ENCODE assay signal across 14 cellular contexts in genomic region chr20:58374027-58374850, GRCh38. TPM values are rescaled to one million over a fixed set of nuclear protein-coding genes. Genes with fewer than 3 reads are reported as not detected.
A peak's percentile ranks its signal among the peaks of the same experiment; 100 is the strongest.
DNase-seq lines count a peak whose midpoint lies in the region; ATAC-seq, FAIRE-seq and TF ChIP-seq lines count a peak whose summit lies in the region.
"Had no signal": no experiment of that assay in that cellular context is flagged by ENCODE, and none has a peak within 500 bp of the region (broad histone marks: within the 10 kb centered on the region; RNA-seq: fewer than 3 reads in every experiment).

No MANE protein-coding gene starts in this region.

- H2AFZ ChIP-seq in astrocyte (ENCODE audit: low read depth, low read length), result peak overlapping the region; percentile 21

- no peak overlapping the region for H3K9ac ChIP-seq in astrocyte (ENCODE audit: low read length)

- DNase-seq in KBM-7, result peak; percentile 36
- DNase-seq in astrocyte (ENCODE audit: low read depth), result no peak
- peak; percentile 62 for DNase-seq in islet precursor cell
- no peak for DNase-seq in type B pancreatic cell (ENCODE audit: extremely low spot score, unreplicated experiment)
- DNase-seq in SW480 (ENCODE audit: low spot score), result no peak
- no peak for DNase-seq in COR-L47 (lab: John Stamatoyannopoulos, UW)
- DNase-seq: activated naive CD8-positive, alpha-beta T cell treated with anti-CD3 and anti-CD28 coated beads, Interleukin-2, amount 10 ng/mL, durations not matched to agents 7 days and 5 days; central memory CD4-positive, alpha-beta T cell; NCI-H1105 treated with DMSO at 0.1 percent for 48 hours; NCI-H2227 treated with DMSO at 0.1 percent for 48 hours; stimulated activated CD4-positive, alpha-beta T cell treated with anti-CD3 and anti-CD28 coated beads, Interleukin-12 subunit alpha, Interleukin-12 subunit beta, amount 100 ng/mL, for 4 hours had no signal

- peaks cover 7% of the 10 kb centered on the region for H3K4me1 Mint-ChIP-seq in astrocyte (ENCODE audit: low read depth, unreplicated experiment)
- H3K4me1 Mint-ChIP-seq in type B pancreatic cell (ENCODE audit: unreplicated experiment), result peaks cover 41% of the 10 kb centered on the region

- no peak overlapping the region for H3K27ac Mint-ChIP-seq in astrocyte (ENCODE audit: unreplicated experiment)
- H3K27ac Mint-ChIP-seq in type B pancreatic cell, result no peak overlapping the region
- H3K27ac Mint-ChIP-seq: activated naive CD8-positive, alpha-beta T cell treated with anti-CD3 and anti-CD28 coated beads, Interleukin-2, amount 10 ng/mL, durations not matched to agents 7 days and 5 days had no signal

- H3K36me3 Mint-ChIP-seq in astrocyte (ENCODE audit: low read depth, unreplicated experiment), result no peaks in the 10 kb centered on the region
- H3K36me3 Mint-ChIP-seq in type B pancreatic cell, result no peaks in the 10 kb centered on the region
- H3K36me3 Mint-ChIP-seq: activated naive CD8-positive, alpha-beta T cell treated with anti-CD3 and anti-CD28 coated beads, Interleukin-2, amount 10 ng/mL, durations not matched to agents 7 days and 5 days had no signal

- no peak for ATAC-seq in GM18511 (IDR thresholded peaks at IDR 0.05; ENCODE audit: unreplicated experiment)
- ATAC-seq: activated CD4-positive, CD25-positive, alpha-beta regulatory T cell treated with anti-CD3 and anti-CD28 coated beads, Interleukin-2, amount 50 U/mL, for 24 hours had no signal

- no peaks in the 10 kb centered on the region for H3K79me2 ChIP-seq in astrocyte (ENCODE audit: insufficient read depth, low read length)

- no peak overlapping the region for H3K4me3 Mint-ChIP-seq in astrocyte (ENCODE audit: unreplicated experiment)
- H3K4me3 Mint-ChIP-seq in type B pancreatic cell, result peak overlapping the region; percentile 43
- H3K4me3 Mint-ChIP-seq: activated naive CD8-positive, alpha-beta T cell treated with anti-CD3 and anti-CD28 coated beads, Interleukin-2, amount 10 ng/mL, durations not matched to agents 7 days and 5 days had no signal

- FAIRE-seq in astrocyte (lab: Jason Lieb, UNC), result no peak
- FAIRE-seq: frontal cortex had no signal

- H3K9me3 Mint-ChIP-seq in astrocyte (ENCODE audit: unreplicated experiment) (peaks cover 3% of the 10 kb centered on the region), type B pancreatic cell (no peaks in the 10 kb centered on the region)
- H3K9me3 Mint-ChIP-seq: activated naive CD8-positive, alpha-beta T cell treated with anti-CD3 and anti-CD28 coated beads, Interleukin-2, amount 10 ng/mL, durations not matched to agents 7 days and 5 days had no signal

- peak overlapping the region; percentile 68 for H3K4me2 ChIP-seq in astrocyte (ENCODE audit: low read length)

- H3K9me3 ChIP-seq in astrocyte (ENCODE audit: insufficient read depth, low read depth, low read length), result no peaks in the 10 kb centered on the region

- TF ChIP-seq CTCF in astrocyte (IDR thresholded peaks at IDR 0.05; ENCODE audit: insufficient read depth, low read depth, low read length) (no peak), type B pancreatic cell (conservative IDR thresholded peaks at IDR 0.05) (no peak)

- no peak overlapping the region for H3K27ac ChIP-seq in astrocyte (ENCODE audit: low read depth, low read length)

- H3K4me1 ChIP-seq in astrocyte (ENCODE audit: insufficient read depth, low read length), result no peaks in the 10 kb centered on the region

- H3K27me3 Mint-ChIP-seq in astrocyte (ENCODE audit: low read depth, unreplicated experiment), result no peaks in the 10 kb centered on the region
- H3K27me3 Mint-ChIP-seq in type B pancreatic cell, result no peaks in the 10 kb centered on the region

- H3K4me3 ChIP-seq in astrocyte (ENCODE audit: insufficient read depth, low read depth, low read length), result no peak overlapping the region

- H3K27me3 ChIP-seq in astrocyte (ENCODE audit: insufficient read depth, low read length), result no peaks in the 10 kb centered on the region

- H4K20me1 ChIP-seq in astrocyte (ENCODE audit: insufficient read depth, low read length), result no peaks in the 10 kb centered on the region

- H3K36me3 ChIP-seq in astrocyte (ENCODE audit: insufficient read depth, low read length), result no peaks in the 10 kb centered on the region

- in situ Hi-C loops in KBM-7 (cut with MboI; ENCODE audit: low pct_unique_long_range_greater_than_20kb, low sequenced_read_pairs), result no loop called here

RNA-seq across cellular contexts. Expression of gene VAPB, which starts 14.8 kb away (rescaled TPM):
- 57.6 and 61.5 TPM in 2 replicates for total RNA-seq in astrocyte
- total RNA-seq in type B pancreatic cell (ENCODE audit: low replicate concordance), result 58.9 and 62.6 TPM in 2 replicates

Comparison
In these comparisons a context has a peak if more than half of its experiments do, and no peak if none do; other contexts are left out.
1. DNase-seq: peak in KBM-7 (single experiment) and islet precursor cell (single experiment); none in astrocyte (single experiment), type B pancreatic cell (single experiment), SW480 (single experiment) and COR-L47 (single experiment).